20 cellular contexts compared by ENCODE assay signal in genomic region chr2:226495466-226496161, GRCh38.
"Had no signal": no experiment of that assay in that cellular context is flagged by ENCODE, and none has a peak within 500 bp of the region (broad histone marks: within the 10 kb centered on the region; RNA-seq: fewer than 3 reads in every experiment).

No MANE protein-coding gene starts in this region.

- H3K4me1 ChIP-seq: body of pancreas, gastroesophageal sphincter, heart left ventricle, pancreas, uterus had no signal

- H3K4me3 Mint-ChIP-seq: naive B cell, T-helper 17 cell had no signal

- H3K36me3 Mint-ChIP-seq: activated naive CD4-positive, alpha-beta T cell treated with anti-CD3 and anti-CD28 coated beads, Interleukin-2, amount 50 U/mL, for 72 hours; naive B cell had no signal

- H3K4me3 ChIP-seq: body of pancreas, gastroesophageal sphincter, heart left ventricle, mucosa of descending colon, pancreas, uterus had no signal

- H3K9me3 ChIP-seq: body of pancreas, gastroesophageal sphincter, heart left ventricle, mucosa of descending colon, neutrophil, pancreas, uterus had no signal

- H3K9me3 Mint-ChIP-seq: activated naive CD4-positive, alpha-beta T cell treated with anti-CD3 and anti-CD28 coated beads, Interleukin-2, amount 50 U/mL, for 72 hours had no signal

- H3K36me3 ChIP-seq: gastroesophageal sphincter, heart left ventricle, neutrophil, pancreas, uterus had no signal

- DNase-seq: activated CD4-positive, alpha-beta T cell treated with anti-CD3 and anti-CD28 coated beads, Interleukin-2, amount 50 U/mL, for 1 hour; activated CD4-positive, CD25-positive, alpha-beta regulatory T cell treated with anti-CD3 and anti-CD28 coated beads, Interleukin-2, amount 50 U/mL, for 72 hours; activated gamma-delta T cell treated with Interleukin-2 at 50 U/mL for 16 hours; body of pancreas; caudate nucleus; heart left ventricle; left ventricle myocardium superior; mucosa of descending colon; naive B cell; pancreas; stimulated activated CD4-positive, alpha-beta T cell treated with anti-CD3 and anti-CD28 coated beads, Interleukin-12 subunit alpha, Interleukin-12 subunit beta, amount 100 ng/mL, for 4 hours; stimulated activated CD4-positive, alpha-beta T cell treated with anti-CD3 and anti-CD28 coated beads, Interleukin-1b, Interleukin-23, amount 100 ng/mL, for 48 hours; stimulated activated CD8-positive, alpha-beta memory T cell treated with anti-CD3 and anti-CD28 coated beads, Interleukin-4, amount 100 ng/mL, for 48 hours; stimulated activated naive CD4-positive, alpha-beta T cell; T-helper 17 cell; uterus had no signal

- FAIRE-seq: pancreas had no signal

- H3K27me3 ChIP-seq: body of pancreas, gastroesophageal sphincter, heart left ventricle, neutrophil, pancreas, uterus had no signal

- H3K4me1 Mint-ChIP-seq: naive B cell, T-helper 17 cell had no signal

- H3K27ac ChIP-seq: body of pancreas, gastroesophageal sphincter, heart left ventricle, neutrophil, pancreas, uterus, VCaP had no signal

- ATAC-seq: activated naive CD4-positive, alpha-beta T cell treated with anti-CD3 and anti-CD28 coated beads, Interleukin-2, amount 50 U/mL, for 72 hours; body of pancreas; gastroesophageal sphincter; heart left ventricle; left ventricle myocardium superior; mucosa of descending colon; pancreas; T-helper 17 cell had no signal
